Comparison of ENCODE assay signal across 9 cellular contexts in the genomic region with DNA sequence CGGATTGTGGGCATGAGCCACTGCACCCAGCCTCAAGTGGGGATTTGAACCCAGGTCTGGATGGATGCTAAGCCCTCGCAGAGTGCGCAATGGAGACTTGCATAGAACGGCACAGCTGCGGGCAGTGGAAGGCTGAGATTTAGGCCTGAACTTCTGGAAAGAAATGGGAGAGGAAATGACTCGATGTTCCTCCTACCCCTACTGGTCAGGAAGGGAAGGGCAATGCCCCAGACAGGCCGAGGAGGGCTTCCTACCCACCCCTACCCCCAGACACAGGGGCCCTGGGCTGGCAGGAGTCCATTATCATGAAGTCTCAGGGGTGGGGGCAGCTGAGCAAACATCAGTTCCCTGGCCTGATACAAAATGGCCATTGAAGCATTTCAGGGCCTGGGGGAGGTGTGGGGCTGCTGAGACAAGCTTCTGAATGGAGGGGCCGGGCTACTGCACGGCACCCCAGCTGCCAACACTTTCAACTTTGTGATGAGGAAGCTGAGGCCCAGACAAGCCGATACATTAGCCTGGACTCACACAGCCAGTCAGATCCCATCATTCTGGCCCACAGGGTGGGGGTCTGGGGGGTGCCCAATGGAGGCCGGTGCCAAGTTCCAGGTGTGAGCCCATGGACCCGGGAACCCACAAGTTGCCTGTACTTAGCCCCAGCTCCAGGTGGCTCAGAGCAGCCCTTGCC. TPM values are rescaled to one million over a fixed set of nuclear protein-coding genes. Genes with fewer than 3 reads are reported as not detected.
DNase-seq lines count a peak whose midpoint lies in the region; ATAC-seq and TF ChIP-seq lines count a peak whose summit lies in the region.
"Had no signal": no experiment of that assay in that cellular context is flagged by ENCODE, and none has a peak within 500 bp of the region (broad histone marks: within the 10 kb centered on the region; RNA-seq: fewer than 3 reads in every experiment).

No MANE protein-coding gene starts in this region.

- peaks cover 77% of the 10 kb centered on the region for H3K27me3 Mint-ChIP-seq in activated naive CD4-positive, alpha-beta T cell treated with anti-CD3 and anti-CD28 coated beads, Interleukin-2, amount 10 ng/mL, durations not matched to agents 7 days and 5 days

- no peak overlapping the region for H3K4me3 ChIP-seq in GM12875 (ENCODE audit: low read depth, low read length)
- H3K4me3 ChIP-seq in SK-N-SH (ENCODE audit: low read depth in 2 of 2, low read length in 1 of 2), result no peak overlapping the region

- H4K20me1 ChIP-seq in SK-N-SH (ENCODE audit: insufficient read depth), result no peaks in the 10 kb centered on the region

- peaks cover 11% of the 10 kb centered on the region in 2 experiments; a peak in 3 of 4 replicates for H3K4me1 ChIP-seq in SK-N-SH (ENCODE audit: control insufficient read depth in 1 of 2, insufficient read depth in 2 of 2, low read depth in 1 of 2, low read length in 1 of 2)

- no peaks in the 10 kb centered on the region for H3K27me3 ChIP-seq in SK-N-SH (ENCODE audit: insufficient read depth)

- no peaks in the 10 kb centered on the region for H3K9me3 Mint-ChIP-seq in activated naive CD4-positive, alpha-beta T cell treated with anti-CD3 and anti-CD28 coated beads, Interleukin-2, amount 10 ng/mL, durations not matched to agents 7 days and 5 days

- no peaks in the 10 kb centered on the region for H3K79me2 ChIP-seq in SK-N-SH (ENCODE audit: insufficient read depth)

- no peaks in the 10 kb centered on the region for H3K36me3 Mint-ChIP-seq in activated naive CD4-positive, alpha-beta T cell treated with anti-CD3 and anti-CD28 coated beads, Interleukin-2, amount 10 ng/mL, durations not matched to agents 7 days and 5 days

- no peaks in the 10 kb centered on the region for H3K9me3 ChIP-seq in SK-N-SH

- peak; percentile 31 for TF ChIP-seq RAD21 in SK-N-SH (IDR thresholded peaks at IDR 0.05; ENCODE audit: low read length)

- no peak overlapping the region for H3K27ac Mint-ChIP-seq in activated naive CD4-positive, alpha-beta T cell treated with anti-CD3 and anti-CD28 coated beads, Interleukin-2, amount 10 ng/mL, durations not matched to agents 7 days and 5 days

- no peak overlapping the region for H2AFZ ChIP-seq in SK-N-SH (ENCODE audit: low read depth)

- CTCF ChIA-PET in SK-N-SH (lab: Yijun Ruan, JAX), result interaction anchor here (0.9 to 33.6 kb wide), 16 partner anchors 10 to 304 kb away, joined by 3 to 1436 read pairs (median 6); partner anchors contain the start of genes NR6A1, OLFML2A, SCAI and WDR38
- CTCF ChIA-PET in activated naive CD4-positive, alpha-beta T cell treated with anti-CD3 and anti-CD28 coated beads, Interleukin-2, amount 10 ng/mL, durations not matched to agents 7 days and 5 days (lab: Charles Lee), result interaction anchor here (0.6 to 3.5 kb wide), 8 partner anchors 11 to 134 kb away, joined by 3 to 29 read pairs (median 4); partner anchors contain the start of gene WDR38

- WGBS in SK-N-SH (ENCODE audit: low lambda C conversion rate), result 81% methylated on average over 9 of the region's 12 CpGs

- POLR2A ChIA-PET in SK-N-SH (lab: Yijun Ruan, JAX), result interaction anchor here (1.0 kb wide), 1 partner anchor 16 kb away, joined by 4 read pairs; no protein-coding TSS in a partner anchor

- TF ChIP-seq CTCF in GM12875 (IDR thresholded peaks at IDR 0.05; ENCODE audit: borderline replicate concordance, insufficient read depth, low read depth, low read length), result peak; percentile 53; the same call in 1 of the 2 replicates
- TF ChIP-seq CTCF in SK-N-SH (IDR thresholded peaks at IDR 0.05), result peak; percentile 63

- H3K4me1 Mint-ChIP-seq in activated naive CD4-positive, alpha-beta T cell treated with anti-CD3 and anti-CD28 coated beads, Interleukin-2, amount 10 ng/mL, durations not matched to agents 7 days and 5 days, result no peaks in the 10 kb centered on the region

- DNase-seq in 8988T, result peak; percentile 69
- peak; percentile 77 for DNase-seq in SK-N-SH
- peak; percentile 85 for DNase-seq in iPS-NIHi11 (ENCODE audit: low spot score)
- DNase-seq in activated naive CD4-positive, alpha-beta T cell treated with anti-CD3 and anti-CD28 coated beads, Interleukin-2, amount 10 ng/mL, durations not matched to agents 7 days and 5 days, result no peak
- no peak for DNase-seq in SIG-M5 treated with dmso at 0.1 percent for 504 hours (lab: John Stamatoyannopoulos, UW; ENCODE audit: unreplicated experiment)
- DNase-seq: activated T-cell treated with anti-CD3 and anti-CD28 coated beads, Interleukin-2, amount 50 U/mL, for 48 hours had no signal

- no peak overlapping the region for H3K4me3 Mint-ChIP-seq in activated naive CD4-positive, alpha-beta T cell treated with anti-CD3 and anti-CD28 coated beads, Interleukin-2, amount 10 ng/mL, durations not matched to agents 7 days and 5 days

- peaks cover 8% of the 10 kb centered on the region for H3F3A ChIP-seq in SK-N-SH (replicated peaks; ENCODE audit: insufficient read depth)

- no peak overlapping the region for H3K4me2 ChIP-seq in SK-N-SH

- H3K27ac ChIP-seq in SK-N-SH (ENCODE audit: low read depth in 2 of 2, low read length in 1 of 2), result no peak overlapping the region

- no peaks in the 10 kb centered on the region for H3K9me2 ChIP-seq in SK-N-SH

- no peak overlapping the region for H3K9ac ChIP-seq in SK-N-SH

- ATAC-seq in HG03457 (IDR thresholded peaks at IDR 0.05; ENCODE audit: unreplicated experiment) (no peak), GM18502 (IDR thresholded peaks at IDR 0.05; ENCODE audit: poor library complexity, unreplicated experiment) (no peak)

- no peaks in the 10 kb centered on the region for H3K36me3 ChIP-seq in SK-N-SH (replicated peaks in 1 of 2; ENCODE audit: control insufficient read depth in 1 of 2, insufficient read depth in 2 of 2, low read length in 1 of 2)

- no peak for TF ChIP-seq EP300 in SK-N-SH (IDR thresholded peaks at IDR 0.05; ENCODE audit: borderline replicate concordance in 1 of 2, low read depth in 1 of 2, low read length in 1 of 2)

TF ChIP-seq in SK-N-SH, 30 proteins besides CTCF, POLR2A, EP300 and RAD21:
- TF ChIP-seq CHD2 (IDR thresholded peaks at IDR 0.05; ENCODE audit: low read length, partially characterized antibody), result no peak
- TF ChIP-seq JUND (IDR thresholded peaks at IDR 0.05), result no peak
- no peak for TF ChIP-seq RXRA (IDR thresholded peaks at IDR 0.05; ENCODE audit: borderline replicate concordance, low read depth)
- TF ChIP-seq EZH2phosphoT487 (IDR thresholded peaks at IDR 0.05; ENCODE audit: borderline replicate concordance, low read depth), result no peak
- TF ChIP-seq RCOR1 (IDR thresholded peaks at IDR 0.05; ENCODE audit: low read length), result no peak
- TF ChIP-seq POLR2AphosphoS5 (IDR thresholded peaks at IDR 0.05; ENCODE audit: low read depth, low read length), result no peak
- no peak for TF ChIP-seq TCF12 (IDR thresholded peaks at IDR 0.05)
- no peak for TF ChIP-seq FOSL2 (IDR thresholded peaks at IDR 0.05; ENCODE audit: borderline replicate concordance, low read depth)
- TF ChIP-seq SMC3 (IDR thresholded peaks at IDR 0.05; ENCODE audit: low read depth, low read length), result no peak
TF ChIP-seq in SK-N-SH: peak in this region for 0.

RNA-seq across cellular contexts. Expression of gene WDR38, which starts 13.5 kb away (rescaled TPM):
- polyA plus RNA-seq in SK-N-SH (2012; rRNA removed), result not detected in 2 replicates
- polyA plus RNA-seq in SK-N-SH (2012; cell fraction: cytosol; rRNA removed), result not detected in 2 replicates
- not detected in 2 replicates for polyA plus RNA-seq in SK-N-SH (2012; cell fraction: nucleus; rRNA removed)

RNA-seq across cellular contexts. Expression of gene RPL35, which starts 22.0 kb away (rescaled TPM):
- 5,012 and 5,348 TPM in 2 replicates for polyA plus RNA-seq in SK-N-SH (2012; rRNA removed)
- 4,799 and 5,551 TPM in 2 replicates for polyA plus RNA-seq in SK-N-SH (2012; cell fraction: cytosol; rRNA removed)
- polyA plus RNA-seq in SK-N-SH (2012; cell fraction: nucleus; rRNA removed), result 922 and 958 TPM in 2 replicates

RNA-seq across cellular contexts. Expression of gene ARPC5L, which starts 22.2 kb away (rescaled TPM):
- 69.6 and 73.1 TPM in 2 replicates for polyA plus RNA-seq in SK-N-SH (2012; rRNA removed)
- 80.8 and 100 TPM in 2 replicates for polyA plus RNA-seq in SK-N-SH (2012; cell fraction: cytosol; rRNA removed)
- polyA plus RNA-seq in SK-N-SH (2012; cell fraction: nucleus; rRNA removed), result 72.6 and 77.5 TPM in 2 replicates

Comparison
In these comparisons a context has a peak if more than half of its experiments do, and no peak if none do; other contexts are left out.
1. DNase-seq: peak in 8988T (single experiment), SK-N-SH (single experiment) and iPS-NIHi11 (single experiment); none in activated naive CD4-positive, alpha-beta T cell treated with anti-CD3 and anti-CD28 coated beads, Interleukin-2, amount 10 ng/mL, durations not matched to agents 7 days and 5 days (single experiment) and SIG-M5 treated with dmso at 0.1 percent for 504 hours (single experiment).